ENCODE assay signal across 1 cellular context in genomic region chr2:26086155-26086634, GRCh38.
A peak's percentile ranks its signal among the peaks of the same experiment; 100 is the strongest.
TF ChIP-seq lines count a peak whose summit lies in the region.

No MANE protein-coding gene starts in this region.

TF ChIP-seq in GM12878, 131 proteins besides CTCF, POLR2A, EP300 and RAD21 (continued from another document):
- TF ChIP-seq ATF2 (IDR thresholded peaks at IDR 0.05; ENCODE audit: low read length): 0 out of 2 replicates have a peak, but pooled peaks have one; percentile 35
- TF ChIP-seq MEF2B (IDR thresholded peaks at IDR 0.05; ENCODE audit: partially characterized antibody, poor library complexity, severe bottlenecking): no peak
- TF ChIP-seq JUNB (IDR thresholded peaks at IDR 0.05): no peak
- TF ChIP-seq SMAD5 (IDR thresholded peaks at IDR 0.05; ENCODE audit: low read depth): no peak
- TF ChIP-seq KAT2A (conservative IDR thresholded peaks at IDR 0.05; ENCODE audit: control insufficient read depth, low read depth, low read length): no peak
- no peak for TF ChIP-seq STAT1 (conservative IDR thresholded peaks at IDR 0.05)
- TF ChIP-seq NKRF (conservative IDR thresholded peaks at IDR 0.05): no peak
- TF ChIP-seq BHLHE40 (IDR thresholded peaks at IDR 0.05; ENCODE audit: borderline replicate concordance in 1 of 2, low read depth in 2 of 2, low read length in 1 of 2): no peak
- TF ChIP-seq SUZ12 (IDR thresholded peaks at IDR 0.05; ENCODE audit: unreplicated experiment): no peak
- TF ChIP-seq IKZF1 (conservative IDR thresholded peaks at IDR 0.05): peak; percentile 24; the same call in 1 of the 2 replicates
- peak; percentile 64; the same call in 1 of the 2 replicates for TF ChIP-seq MTA2 (IDR thresholded peaks at IDR 0.05; ENCODE audit: low read depth)
- TF ChIP-seq GABPA (IDR thresholded peaks at IDR 0.05; ENCODE audit: low read depth): no peak
- TF ChIP-seq RUNX3 (IDR thresholded peaks at IDR 0.05; ENCODE audit: low read length): peak; percentile 87
- TF ChIP-seq ATF7 (IDR thresholded peaks at IDR 0.05; ENCODE audit: low read depth): peak; percentile 59
- peak; percentile 30 to 51; a peak in 2 of 4 replicates for TF ChIP-seq IKZF2 (IDR thresholded peaks at IDR 0.05)
- 0 out of 2 replicates have a peak, but pooled peaks have one; percentile 20 for TF ChIP-seq NFIC (IDR thresholded peaks at IDR 0.05; ENCODE audit: low read depth, low read length)
- no peak for TF ChIP-seq RFX5 (IDR thresholded peaks at IDR 0.05; ENCODE audit: low read depth, low read length)
